ENCODE assay signal across 14 cellular contexts in the genomic region with DNA sequence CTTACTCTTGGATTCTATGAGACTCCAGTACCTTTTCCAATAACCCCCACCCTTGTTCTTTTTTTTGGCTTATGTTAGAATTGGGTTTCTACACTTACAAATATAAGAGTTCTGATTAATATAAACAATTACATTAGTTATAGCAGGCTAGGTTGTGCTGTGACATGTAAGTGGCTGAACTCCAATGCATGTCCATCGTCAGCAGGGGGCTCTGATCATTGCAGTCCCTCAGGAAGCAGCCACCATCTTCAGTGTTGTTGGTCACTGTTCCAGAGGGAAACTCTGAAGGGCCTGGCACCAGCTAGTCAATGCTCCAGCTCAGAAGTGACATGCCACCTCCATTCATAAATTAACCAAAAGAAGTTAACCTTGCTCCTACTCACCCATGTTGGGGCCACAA. TPM values are rescaled to one million over a fixed set of nuclear protein-coding genes. Genes with fewer than 3 reads are reported as not detected.
A peak's percentile ranks its signal among the peaks of the same experiment; 100 is the strongest.
DNase-seq lines count a peak whose midpoint lies in the region; ATAC-seq, FAIRE-seq and TF ChIP-seq lines count a peak whose summit lies in the region.
"Had no signal": no experiment of that assay in that cellular context is flagged by ENCODE, and none has a peak within 500 bp of the region (broad histone marks: within the 10 kb centered on the region; RNA-seq: fewer than 3 reads in every experiment).

No MANE protein-coding gene starts in this region.

- no peak overlapping the region for H3K27ac Mint-ChIP-seq in activated CD8-positive, alpha-beta T cell treated with anti-CD3 and anti-CD28 coated beads for 36 hours
- H3K27ac Mint-ChIP-seq in activated CD8-positive, alpha-beta T cell treated with anti-CD3 and anti-CD28 coated beads, Interleukin-2, amount 10 ng/mL, durations not matched to agents 7 days and 5 days, result no peak overlapping the region
- H3K27ac Mint-ChIP-seq in type B pancreatic cell, result no peak overlapping the region

- H3K4me1 ChIP-seq in endothelial cell of umbilical vein (ENCODE audit: control insufficient read depth, extremely low read depth, insufficient read depth, low read length) (no peaks in the 10 kb centered on the region), suprapubic skin (peaks cover 8% of the 10 kb centered on the region)
- H3K4me1 ChIP-seq: SJSA1, vagina had no signal

- H2AFZ ChIP-seq in endothelial cell of umbilical vein (ENCODE audit: low read depth, low read length), result no peak overlapping the region

- no peak for ATAC-seq in activated CD8-positive, alpha-beta T cell treated with anti-CD3 and anti-CD28 coated beads for 36 hours
- no peak for ATAC-seq in activated CD8-positive, alpha-beta T cell treated with anti-CD3 and anti-CD28 coated beads, Interleukin-2, amount 10 ng/mL, durations not matched to agents 7 days and 5 days
- ATAC-seq in GM21717 (IDR thresholded peaks at IDR 0.05; ENCODE audit: unreplicated experiment), result no peak

- TF ChIP-seq EP300 in suprapubic skin (IDR thresholded peaks at IDR 0.05), result no peak

- no TSS peak for BruUV-seq in endothelial cell of umbilical vein (replicated peaks; lab: Mats Ljungman, UMichigan)

- no peaks in the 10 kb centered on the region for H3K9me3 ChIP-seq in endothelial cell of umbilical vein (replicated peaks; ENCODE audit: control insufficient read depth, insufficient read depth, low read length)
- no peaks in the 10 kb centered on the region for H3K9me3 ChIP-seq in suprapubic skin
- H3K9me3 ChIP-seq: HAP-1, SJSA1, vagina had no signal

- no peaks in the 10 kb centered on the region for H3K79me2 ChIP-seq in endothelial cell of umbilical vein (ENCODE audit: control insufficient read depth, insufficient read depth, low read length)

- TF ChIP-seq CTCF in activated CD8-positive, alpha-beta T cell treated with anti-CD3 and anti-CD28 coated beads for 36 hours (IDR thresholded peaks at IDR 0.05), result no peak
- TF ChIP-seq CTCF in NB4 (IDR thresholded peaks at IDR 0.05; ENCODE audit: low read depth, low read length) (peak; percentile 38), endothelial cell of umbilical vein (IDR thresholded peaks at IDR 0.05; ENCODE audit: extremely low read depth in 1 of 2, insufficient read depth in 1 of 2, low read depth in 1 of 2, low read length in 2 of 2) (peak; percentile 11 to 20), type B pancreatic cell (conservative IDR thresholded peaks at IDR 0.05) (peak; percentile 44), suprapubic skin (IDR thresholded peaks at IDR 0.05) (no peak)

- POLR2A ChIA-PET in activated CD8-positive, alpha-beta T cell treated with anti-CD3 and anti-CD28 coated beads for 36 hours (lab: Charles Lee), result interaction anchor here (0.5 to 1.0 kb wide), 2 partner anchors 9 to 13 kb away, joined by 3 read pairs; no protein-coding TSS in a partner anchor
- POLR2A ChIA-PET in activated CD8-positive, alpha-beta T cell treated with anti-CD3 and anti-CD28 coated beads, Interleukin-2, amount 10 ng/mL, durations not matched to agents 7 days and 5 days (lab: Charles Lee), result interaction anchor here (0.8 kb wide), 1 partner anchor 24 kb away, joined by 3 read pairs; no protein-coding TSS in a partner anchor
- POLR2A ChIA-PET in endothelial cell of umbilical vein (lab: Charles Lee), result no interaction called here

- H3K36me3 Mint-ChIP-seq in activated CD8-positive, alpha-beta T cell treated with anti-CD3 and anti-CD28 coated beads for 36 hours (ENCODE audit: low read depth), result no peaks in the 10 kb centered on the region
- H3K36me3 Mint-ChIP-seq in activated CD8-positive, alpha-beta T cell treated with anti-CD3 and anti-CD28 coated beads, Interleukin-2, amount 10 ng/mL, durations not matched to agents 7 days and 5 days (ENCODE audit: low read depth), result no peaks in the 10 kb centered on the region
- peaks cover 3% of the 10 kb centered on the region for H3K36me3 Mint-ChIP-seq in type B pancreatic cell

- WGBS in suprapubic skin, result 80% methylated on average over 1 of the region's 1 CpG

- TF ChIP-seq POLR2A in NB4 (IDR thresholded peaks at IDR 0.05; ENCODE audit: extremely low read depth, insufficient read length), result no peak
- no peak for TF ChIP-seq POLR2A in endothelial cell of umbilical vein (IDR thresholded peaks at IDR 0.05; ENCODE audit: low read depth, low read length)
- no peak for TF ChIP-seq POLR2A in suprapubic skin (IDR thresholded peaks at IDR 0.05)

- FAIRE-seq in endothelial cell of umbilical vein (lab: Jason Lieb, UNC), result no peak

- dilution Hi-C loops in endothelial cell of umbilical vein (cut with MboI; ENCODE audit: extremely low pct_ligation_motif_present, low sequenced_read_pairs), result no loop called here

- H3K9me3 Mint-ChIP-seq in activated CD8-positive, alpha-beta T cell treated with anti-CD3 and anti-CD28 coated beads for 36 hours, result no peaks in the 10 kb centered on the region
- no peaks in the 10 kb centered on the region for H3K9me3 Mint-ChIP-seq in activated CD8-positive, alpha-beta T cell treated with anti-CD3 and anti-CD28 coated beads, Interleukin-2, amount 10 ng/mL, durations not matched to agents 7 days and 5 days (ENCODE audit: insufficient read depth)
- H3K9me3 Mint-ChIP-seq in type B pancreatic cell, result no peaks in the 10 kb centered on the region

- H3K4me1 Mint-ChIP-seq in activated CD8-positive, alpha-beta T cell treated with anti-CD3 and anti-CD28 coated beads for 36 hours (ENCODE audit: low read depth), result peaks cover 10% of the 10 kb centered on the region
- H3K4me1 Mint-ChIP-seq in activated CD8-positive, alpha-beta T cell treated with anti-CD3 and anti-CD28 coated beads, Interleukin-2, amount 10 ng/mL, durations not matched to agents 7 days and 5 days (ENCODE audit: low read depth), result peaks cover 10% of the 10 kb centered on the region
- H3K4me1 Mint-ChIP-seq in type B pancreatic cell (ENCODE audit: unreplicated experiment), result peaks cover 10% of the 10 kb centered on the region

- CTCF ChIA-PET in activated CD8-positive, alpha-beta T cell treated with anti-CD3 and anti-CD28 coated beads for 36 hours (lab: Charles Lee), result interaction anchor here (0.6 to 1.3 kb wide), 6 partner anchors 12 to 97 kb away, joined by 3 to 6 read pairs (median 3); no protein-coding TSS in a partner anchor
- CTCF ChIA-PET in activated CD8-positive, alpha-beta T cell treated with anti-CD3 and anti-CD28 coated beads, Interleukin-2, amount 10 ng/mL, durations not matched to agents 7 days and 5 days (lab: Charles Lee), result interaction anchor here (1.0 to 1.2 kb wide), 2 partner anchors 9 to 38 kb away, joined by 3 to 4 read pairs; no protein-coding TSS in a partner anchor
- CTCF ChIA-PET in endothelial cell of umbilical vein (lab: Charles Lee), result interaction anchor here (0.9 to 2.9 kb wide), 4 partner anchors 16 to 83 kb away, joined by 3 to 24 read pairs (median 6); no protein-coding TSS in a partner anchor

- no peaks in the 10 kb centered on the region for H4K20me1 ChIP-seq in endothelial cell of umbilical vein (replicated peaks; ENCODE audit: control insufficient read depth, extremely low read depth, insufficient read depth, low read length)

- intact Hi-C loops in activated CD8-positive, alpha-beta T cell treated with anti-CD3 and anti-CD28 coated beads for 36 hours (cut with micrococcal nuclease), result no loop called here
- intact Hi-C loops in endothelial cell of umbilical vein (cut with micrococcal nuclease), result loop anchor here (1.0 kb wide), 1 partner anchor 82 kb away; no protein-coding TSS in a partner anchor

- DNase-seq in activated CD8-positive, alpha-beta T cell treated with anti-CD3 and anti-CD28 coated beads for 36 hours, result peak; percentile 13
- no peak for DNase-seq in activated CD8-positive, alpha-beta T cell treated with anti-CD3 and anti-CD28 coated beads, Interleukin-2, amount 10 ng/mL, durations not matched to agents 7 days and 5 days
- DNase-seq in NB4 (ENCODE audit: low read depth), result peak; percentile 51
- DNase-seq in endothelial cell of umbilical vein (ENCODE audit: low read depth, low spot score), result no peak
- DNase-seq in type B pancreatic cell (ENCODE audit: extremely low spot score, unreplicated experiment), result no peak
- no peak for DNase-seq in activated CD4-positive, CD25-positive, alpha-beta regulatory T cell (lab: John Stamatoyannopoulos, UW)
- DNase-seq in suprapubic skin (ENCODE audit: low spot score in 2 of 2), result no peak
- DNase-seq: C1 segment of cervical spinal cord, NCI-H1694 treated with DMSO at 0.1 percent for 48 hours had no signal

- H3K27ac ChIP-seq in endothelial cell of umbilical vein (ENCODE audit: insufficient read depth, low read depth, low read length), result no peak overlapping the region
- no peak overlapping the region for H3K27ac ChIP-seq in suprapubic skin
- H3K27ac ChIP-seq: SJSA1, vagina had no signal

- no peaks in the 10 kb centered on the region for H3K27me3 ChIP-seq in endothelial cell of umbilical vein (ENCODE audit: control insufficient read depth in 2 of 2, insufficient read depth in 2 of 2, low read length in 2 of 2)
- H3K27me3 ChIP-seq in suprapubic skin, result no peaks in the 10 kb centered on the region
- H3K27me3 ChIP-seq: SJSA1, vagina had no signal

- H3K27me3 Mint-ChIP-seq in activated CD8-positive, alpha-beta T cell treated with anti-CD3 and anti-CD28 coated beads for 36 hours, result no peaks in the 10 kb centered on the region
- H3K27me3 Mint-ChIP-seq in activated CD8-positive, alpha-beta T cell treated with anti-CD3 and anti-CD28 coated beads, Interleukin-2, amount 10 ng/mL, durations not matched to agents 7 days and 5 days (ENCODE audit: low read depth), result no peaks in the 10 kb centered on the region
- no peaks in the 10 kb centered on the region for H3K27me3 Mint-ChIP-seq in type B pancreatic cell

- no peak overlapping the region for H3K4me3 Mint-ChIP-seq in activated CD8-positive, alpha-beta T cell treated with anti-CD3 and anti-CD28 coated beads for 36 hours
- no peak overlapping the region for H3K4me3 Mint-ChIP-seq in activated CD8-positive, alpha-beta T cell treated with anti-CD3 and anti-CD28 coated beads, Interleukin-2, amount 10 ng/mL, durations not matched to agents 7 days and 5 days
- H3K4me3 Mint-ChIP-seq in type B pancreatic cell, result no peak overlapping the region

- H3K9me1 ChIP-seq in endothelial cell of umbilical vein (replicated peaks; ENCODE audit: control insufficient read depth, extremely low read depth, insufficient read depth, low read length), result no peaks in the 10 kb centered on the region

- no peak overlapping the region for H3K9ac ChIP-seq in endothelial cell of umbilical vein (replicated peaks; ENCODE audit: extremely low read depth, insufficient read depth, low read length)

- no peak overlapping the region for H3K4me3 ChIP-seq in NB4 (ENCODE audit: low read depth, low read length)
- no peak overlapping the region for H3K4me3 ChIP-seq in endothelial cell of umbilical vein (replicated peaks in 1 of 3; ENCODE audit: insufficient read depth in 1 of 3, low read depth in 1 of 3, low read length in 3 of 3)
- H3K4me3 ChIP-seq in suprapubic skin, result no peak overlapping the region
- H3K4me3 ChIP-seq: HAP-1, lung, SJSA1, vagina had no signal

- H3K36me3 ChIP-seq in endothelial cell of umbilical vein (ENCODE audit: control insufficient read depth in 2 of 2, extremely low read depth in 1 of 2, insufficient read depth in 2 of 2, low read length in 2 of 2) (no peaks in the 10 kb centered on the region), suprapubic skin (no peaks in the 10 kb centered on the region)
- H3K36me3 ChIP-seq: HAP-1, SJSA1, vagina had no signal

- H3K4me2 ChIP-seq in endothelial cell of umbilical vein (ENCODE audit: insufficient read depth, low read length), result no peak overlapping the region

RNA-seq across cellular contexts. Expression of gene LIPT2, which starts 5.6 kb away (rescaled TPM):
- total RNA-seq in activated CD8-positive, alpha-beta T cell treated with anti-CD3 and anti-CD28 coated beads for 36 hours, result 1 to 10 TPM; 5.9 to 6.8 TPM
- total RNA-seq in activated CD8-positive, alpha-beta T cell treated with anti-CD3 and anti-CD28 coated beads, Interleukin-2, amount 10 ng/mL, durations not matched to agents 7 days and 5 days, result 1 to 10 TPM; 3.1 to 4.4 TPM
- total RNA-seq in endothelial cell of umbilical vein (1.7 and 3.2 TPM in 2 replicates), type B pancreatic cell (ENCODE audit: low replicate concordance) (5.5 and 5.6 TPM in 2 replicates), suprapubic skin (10 to 100 TPM in 1 of 4 donors, 1 to 10 TPM in 3; 5.1 to 10.6 (median 7.6) TPM)
- polyA plus RNA-seq in endothelial cell of umbilical vein, result 4.0 and 4.1 TPM in 2 replicates
- polyA plus RNA-seq in endothelial cell of umbilical vein (2011; cell fraction: cytosol; rRNA removed), result 3.0 and 3.1 TPM in 2 replicates
- 1.8 and 3.0 TPM in 2 replicates for polyA plus RNA-seq in endothelial cell of umbilical vein (2011; cell fraction: nucleus; rRNA removed)
- 1.1 and 1.8 TPM in 2 replicates for polyA plus RNA-seq in endothelial cell of umbilical vein (2012)
- polyA minus RNA-seq in endothelial cell of umbilical vein, result 3.3 and 5.6 TPM in 2 replicates
- 4.3 TPM for polyA minus RNA-seq in endothelial cell of umbilical vein (2011; cell fraction: cytosol; rRNA and poly(A)+ RNA removed)
- 2.7 and 3.3 TPM in 2 replicates for polyA minus RNA-seq in endothelial cell of umbilical vein (2011; cell fraction: nucleus; rRNA and poly(A)+ RNA removed)

RNA-seq across cellular contexts. Expression of gene KCNE3, which starts 20.5 kb away (rescaled TPM):
- total RNA-seq in activated CD8-positive, alpha-beta T cell treated with anti-CD3 and anti-CD28 coated beads for 36 hours, result not detected
- not detected for total RNA-seq in activated CD8-positive, alpha-beta T cell treated with anti-CD3 and anti-CD28 coated beads, Interleukin-2, amount 10 ng/mL, durations not matched to agents 7 days and 5 days
- total RNA-seq in endothelial cell of umbilical vein (1.3 and 2.2 TPM in 2 replicates), type B pancreatic cell (ENCODE audit: low replicate concordance) (7.3 and 12.5 TPM in 2 replicates), suprapubic skin (1 to 10 TPM in 1 of 4 donors, under 1 TPM in 3; 0.17 to 2.0 (median 0.26) TPM)
- polyA plus RNA-seq in endothelial cell of umbilical vein, result 0.51 and 0.97 TPM in 2 replicates
- 0.55 and 0.97 TPM in 2 replicates for polyA plus RNA-seq in endothelial cell of umbilical vein (2011; cell fraction: cytosol; rRNA removed)
- polyA plus RNA-seq in endothelial cell of umbilical vein (2011; cell fraction: nucleus; rRNA removed), result 1.0 TPM in 2 replicates
- 0.26 and 0.37 TPM in 2 replicates for polyA plus RNA-seq in endothelial cell of umbilical vein (2012)
- polyA minus RNA-seq in endothelial cell of umbilical vein, result 0.61 and 2.0 TPM in 2 replicates
- not detected for polyA minus RNA-seq in endothelial cell of umbilical vein (2011; cell fraction: cytosol; rRNA and poly(A)+ RNA removed)
- 0.14 and 0.29 TPM in 2 replicates for polyA minus RNA-seq in endothelial cell of umbilical vein (2011; cell fraction: nucleus; rRNA and poly(A)+ RNA removed)
- total RNA-seq: SJSA1 had no signal

Comparison
In these comparisons a context has a peak if more than half of its experiments do, and no peak if none do; other contexts are left out.
1. DNase-seq: peak in activated CD8-positive, alpha-beta T cell treated with anti-CD3 and anti-CD28 coated beads for 36 hours (single experiment) and NB4 (single experiment); none in activated CD8-positive, alpha-beta T cell treated with anti-CD3 and anti-CD28 coated beads, Interleukin-2, amount 10 ng/mL, durations not matched to agents 7 days and 5 days (single experiment), endothelial cell of umbilical vein (single experiment), type B pancreatic cell (single experiment), activated CD4-positive, CD25-positive, alpha-beta regulatory T cell (0 of 4) and suprapubic skin (0 of 2).
2. CTCF ChIP-seq: peak in NB4 (single experiment), endothelial cell of umbilical vein (2 of 2) and type B pancreatic cell (single experiment); none in activated CD8-positive, alpha-beta T cell treated with anti-CD3 and anti-CD28 coated beads for 36 hours (single experiment) and suprapubic skin (0 of 2).